ENCODE assay signal across 15 cellular contexts in genomic region chr18:42414756-42415454, GRCh38.
A peak's percentile ranks its signal among the peaks of the same experiment; 100 is the strongest.
DNase-seq lines count a peak whose midpoint lies in the region; ATAC-seq and TF ChIP-seq lines count a peak whose summit lies in the region.
"Had no signal": no experiment of that assay in that cellular context is flagged by ENCODE, and none has a peak within 500 bp of the region (broad histone marks: within the 10 kb centered on the region; RNA-seq: fewer than 3 reads in every experiment).

No MANE protein-coding gene starts in this region.

- no peaks in the 10 kb centered on the region for H3K79me2 ChIP-seq in SK-N-SH (ENCODE audit: insufficient read depth)

- no peaks in the 10 kb centered on the region for H3K9me2 ChIP-seq in SK-N-SH

- H2AFZ ChIP-seq in SK-N-SH (ENCODE audit: low read depth) = no peak overlapping the region

- H3K9me3 ChIP-seq in SK-N-SH = no peaks in the 10 kb centered on the region
- no peaks in the 10 kb centered on the region for H3K9me3 ChIP-seq in esophagus muscularis mucosa
- H3K9me3 ChIP-seq in lower lobe of right lung = no peaks in the 10 kb centered on the region
- H3K9me3 ChIP-seq in aorta (ENCODE audit: control insufficient read depth, low read length) = no peaks in the 10 kb centered on the region
- H3K9me3 ChIP-seq in HAP-1 = no peaks in the 10 kb centered on the region

- H3K27ac ChIP-seq in SK-N-SH (ENCODE audit: low read depth in 2 of 2, low read length in 1 of 2) (peak overlapping the region in 1 of 2 experiments; percentile 38; a peak in 1 of 4 replicates), esophagus muscularis mucosa (replicated peaks in 1 of 4) (peak overlapping the region; percentile 41 to 76 (median 62)), lower lobe of right lung (no peak overlapping the region), aorta (ENCODE audit: low read depth in 1 of 2, low read length in 2 of 2) (no peak overlapping the region)
- H3K27ac ChIP-seq: 22Rv1 had no signal

- no peak for TF ChIP-seq EP300 in SK-N-SH (IDR thresholded peaks at IDR 0.05; ENCODE audit: borderline replicate concordance in 1 of 2, low read depth in 1 of 2, low read length in 1 of 2)
- no peak for TF ChIP-seq EP300 in esophagus muscularis mucosa (IDR thresholded peaks at IDR 0.05)

- intact Hi-C loops in esophagus muscularis mucosa (cut with DNase I) = no loop called here
- intact Hi-C loops in lower lobe of right lung (cut with DNase I) = no loop called here
- intact Hi-C loops in aorta (cut with DNase I) = no loop called here

- POLR2A ChIA-PET in SK-N-SH (lab: Yijun Ruan, JAX) = no interaction called here

- H3K4me3 ChIP-seq in SK-N-SH (ENCODE audit: low read depth in 2 of 2, low read length in 1 of 2) = no peak overlapping the region
- no peak overlapping the region for H3K4me3 ChIP-seq in esophagus muscularis mucosa
- H3K4me3 ChIP-seq in lower lobe of right lung = no peak overlapping the region
- no peak overlapping the region for H3K4me3 ChIP-seq in aorta (ENCODE audit: low read length in 2 of 2)
- no peak overlapping the region for H3K4me3 ChIP-seq in HAP-1

- no peaks in the 10 kb centered on the region for H3K4me1 ChIP-seq in SK-N-SH (ENCODE audit: control insufficient read depth in 1 of 2, insufficient read depth in 2 of 2, low read depth in 1 of 2, low read length in 1 of 2)
- H3K4me1 ChIP-seq in esophagus muscularis mucosa = peaks cover 0 to 40% (median 13%) of the 10 kb centered on the region in 4 donors
- no peaks in the 10 kb centered on the region for H3K4me1 ChIP-seq in lower lobe of right lung
- no peaks in the 10 kb centered on the region for H3K4me1 ChIP-seq in aorta (ENCODE audit: control insufficient read depth in 1 of 2, insufficient read depth in 2 of 2, low read length in 2 of 2)
- peaks cover 4% of the 10 kb centered on the region for H3K4me1 ChIP-seq in HAP-1

- no peaks in the 10 kb centered on the region for H3F3A ChIP-seq in SK-N-SH (replicated peaks; ENCODE audit: insufficient read depth)

- no peak for TF ChIP-seq CTCF in SK-N-SH (IDR thresholded peaks at IDR 0.05)
- no peak for TF ChIP-seq CTCF in esophagus muscularis mucosa (IDR thresholded peaks at IDR 0.05)
- TF ChIP-seq CTCF in lower lobe of right lung (IDR thresholded peaks at IDR 0.05) = no peak

- in situ Hi-C loops in HAP-1 (cut with MboI; ENCODE audit: low sequenced_read_pairs) = no loop called here

- H3K36me3 ChIP-seq in SK-N-SH (replicated peaks in 1 of 2; ENCODE audit: control insufficient read depth in 1 of 2, insufficient read depth in 2 of 2, low read length in 1 of 2) (no peaks in the 10 kb centered on the region), esophagus muscularis mucosa (no peaks in the 10 kb centered on the region), lower lobe of right lung (no peaks in the 10 kb centered on the region), aorta (ENCODE audit: control insufficient read depth in 1 of 2, insufficient read depth in 2 of 2, low read length in 1 of 2) (no peaks in the 10 kb centered on the region), HAP-1 (replicated peaks) (no peaks in the 10 kb centered on the region)

- TF ChIP-seq RAD21 in SK-N-SH (IDR thresholded peaks at IDR 0.05; ENCODE audit: low read length) = no peak

- no peaks in the 10 kb centered on the region for H3K27me3 ChIP-seq in SK-N-SH (ENCODE audit: insufficient read depth)
- H3K27me3 ChIP-seq in esophagus muscularis mucosa = no peaks in the 10 kb centered on the region
- no peaks in the 10 kb centered on the region for H3K27me3 ChIP-seq in lower lobe of right lung (ENCODE audit: low read depth)
- no peaks in the 10 kb centered on the region for H3K27me3 ChIP-seq in aorta (ENCODE audit: control insufficient read depth in 1 of 2, insufficient read depth in 2 of 2, low read length in 1 of 2)
- H3K27me3 ChIP-seq in HAP-1 (ENCODE audit: low read depth) = no peaks in the 10 kb centered on the region

- WGBS in SK-N-SH (ENCODE audit: low lambda C conversion rate) = 30% methylated on average over 7 of the region's 7 CpGs
- 38% methylated on average over 7 of the region's 7 CpGs for WGBS in esophagus muscularis mucosa
- 18 to 28% methylated on average over 7 of the region's 7 CpGs for WGBS in aorta, 2 donors

- no peaks in the 10 kb centered on the region for H4K20me1 ChIP-seq in SK-N-SH (ENCODE audit: insufficient read depth)

- H3K9ac ChIP-seq in SK-N-SH = no peak overlapping the region

- no peak overlapping the region for H3K4me2 ChIP-seq in SK-N-SH

- ATAC-seq in SK-N-SH treated with all-trans-retinoic acid at 6 μM for 48 hours (no peak), lower lobe of right lung (peak; percentile 55 to 61), aorta (ENCODE audit: low FRiP score) (peak; percentile 86)
- ATAC-seq: left colon; stimulated activated naive CD8-positive, alpha-beta T cell treated with anti-CD3 and anti-CD28 coated beads, Interleukin-15, Interleukin-2, amounts not matched to agents 100 U/mL and 50 U/mL, for 24 hours had no signal

- DNase-seq in SK-N-SH (no peak), esophagus muscularis mucosa (ENCODE audit: extremely low spot score) (no peak), lower lobe of right lung (no peak), aorta (no peak), UCSD-AML1 (lab: John Stamatoyannopoulos, UW; ENCODE audit: unreplicated experiment) (no peak), HAP-1 (ENCODE audit: low spot score in 2 of 2) (no peak), NK-92 (lab: John Stamatoyannopoulos, UW; ENCODE audit: unreplicated experiment) (no peak)
- DNase-seq: HFFc6; left colon; occipital lobe; RPMI8226; stimulated activated CD4-positive, alpha-beta T cell treated with anti-CD3 and anti-CD28 coated beads, Interleukin-4, amount 100 ng/mL, for 1 hour; stimulated activated naive CD8-positive, alpha-beta T cell treated with anti-CD3 and anti-CD28 coated beads, Interleukin-15, Interleukin-2, amounts not matched to agents 100 U/mL and 50 U/mL, for 24 hours had no signal

- CTCF ChIA-PET in SK-N-SH (lab: Yijun Ruan, JAX) = interaction anchor here (0.7 kb wide), 1 partner anchor 167 kb away, joined by 3 read pairs; no protein-coding TSS in a partner anchor

- no peak for TF ChIP-seq POLR2A in esophagus muscularis mucosa (IDR thresholded peaks at IDR 0.05; ENCODE audit: low read depth)

TF ChIP-seq in SK-N-SH treated with all-trans-retinoic acid at 6 μM for 48 hours, 23 proteins besides CTCF, POLR2A, EP300 and RAD21 (continues in another document):
- TF ChIP-seq ZFP3 (CRISPR knock-in tag; IDR thresholded peaks at IDR 0.05) = peak; percentile 20; the same call in 1 of the 2 replicates
- peak; percentile 83; the same call in 1 of the 2 replicates for TF ChIP-seq CREB5 (CRISPR knock-in tag; IDR thresholded peaks at IDR 0.05; ENCODE audit: low read depth)
- peak; percentile 87 for TF ChIP-seq ISL1 (CRISPR knock-in tag; IDR thresholded peaks at IDR 0.05)

TF ChIP-seq in SK-N-SH, 30 proteins besides CTCF, POLR2A, EP300 and RAD21 (continues in another document):
- no peak for TF ChIP-seq MEF2A (IDR thresholded peaks at IDR 0.05; ENCODE audit: borderline replicate concordance, low read depth)
- no peak for TF ChIP-seq PBX3 (IDR thresholded peaks at IDR 0.05)
- TF ChIP-seq YY1 (IDR thresholded peaks at IDR 0.05; ENCODE audit: low read depth) = no peak
- TF ChIP-seq NFIC (IDR thresholded peaks at IDR 0.05; ENCODE audit: borderline replicate concordance) = no peak
- no peak for TF ChIP-seq TCF12 (IDR thresholded peaks at IDR 0.05)
- no peak for TF ChIP-seq MXI1 (IDR thresholded peaks at IDR 0.05; ENCODE audit: low read depth, low read length)
- no peak for TF ChIP-seq FOSL2 (IDR thresholded peaks at IDR 0.05; ENCODE audit: borderline replicate concordance, low read depth)
- TF ChIP-seq GABPA (IDR thresholded peaks at IDR 0.05; ENCODE audit: low read depth) = no peak
- TF ChIP-seq CHD2 (IDR thresholded peaks at IDR 0.05; ENCODE audit: low read length, partially characterized antibody) = no peak
- TF ChIP-seq, protein P1, sequence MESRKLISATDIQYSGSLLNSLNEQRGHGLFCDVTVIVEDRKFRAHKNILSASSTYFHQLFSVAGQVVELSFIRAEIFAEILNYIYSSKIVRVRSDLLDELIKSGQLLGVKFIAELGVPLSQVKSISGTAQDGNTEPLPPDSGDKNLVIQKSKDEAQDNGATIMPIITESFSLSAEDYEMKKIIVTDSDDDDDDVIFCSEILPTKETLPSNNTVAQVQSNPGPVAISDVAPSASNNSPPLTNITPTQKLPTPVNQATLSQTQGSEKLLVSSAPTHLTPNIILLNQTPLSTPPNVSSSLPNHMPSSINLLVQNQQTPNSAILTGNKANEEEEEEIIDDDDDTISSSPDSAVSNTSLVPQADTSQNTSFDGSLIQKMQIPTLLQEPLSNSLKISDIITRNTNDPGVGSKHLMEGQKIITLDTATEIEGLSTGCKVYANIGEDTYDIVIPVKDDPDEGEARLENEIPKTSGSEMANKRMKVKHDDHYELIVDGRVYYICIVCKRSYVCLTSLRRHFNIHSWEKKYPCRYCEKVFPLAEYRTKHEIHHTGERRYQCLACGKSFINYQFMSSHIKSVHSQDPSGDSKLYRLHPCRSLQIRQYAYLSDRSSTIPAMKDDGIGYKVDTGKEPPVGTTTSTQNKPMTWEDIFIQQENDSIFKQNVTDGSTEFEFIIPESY (IDR thresholded peaks at IDR 0.05; ENCODE audit: borderline replicate concordance, low read depth) = no peak
- TF ChIP-seq RFX5 (IDR thresholded peaks at IDR 0.05; ENCODE audit: low read length) = no peak
- TF ChIP-seq ELF1 (IDR thresholded peaks at IDR 0.05) = no peak

Comparison
In these comparisons a context has a peak if more than half of its experiments do, and no peak if none do; other contexts are left out.
1. H3K27ac ChIP-seq: peak in esophagus muscularis mucosa (4 of 4); none in lower lobe of right lung (single experiment) and aorta (0 of 2).